In genomic region chr20:8315639-8316573, GRCh38 we compare ENCODE assay signal across 1 cellular context.
TF ChIP-seq lines count a peak whose summit lies in the region.

No MANE protein-coding gene starts in this region.

TF ChIP-seq in HepG2, 621 proteins besides CTCF, POLR2A, EP300 and RAD21 (continued from another document):
- TF ChIP-seq CREB1 (IDR thresholded peaks at IDR 0.05) (no peak), CREB1 (CRISPR knock-in tag; IDR thresholded peaks at IDR 0.05) (no peak), ZNF644 (CRISPR knock-in tag; IDR thresholded peaks at IDR 0.05; ENCODE audit: low read depth) (peak; percentile 68; the same call in 1 of the 2 replicates), ZMYM4 (CRISPR knock-in tag; IDR thresholded peaks at IDR 0.05) (peak; percentile 96), KDM5B (CRISPR knock-in tag; IDR thresholded peaks at IDR 0.05; ENCODE audit: borderline replicate concordance) (no peak), NR2F6 (IDR thresholded peaks at IDR 0.05) (peak; percentile 66), NR2F6 (CRISPR knock-in tag; IDR thresholded peaks at IDR 0.05) (peak; percentile 62; the same call in 1 of the 2 replicates), EED (CRISPR knock-in tag; IDR thresholded peaks at IDR 0.05) (no peak), FOXP1 (IDR thresholded peaks at IDR 0.05) (no peak), FOXP1 (CRISPR knock-in tag; IDR thresholded peaks at IDR 0.05) (peak; percentile 44; the same call in 1 of the 2 replicates), HNF4A (CRISPR knock-in tag; IDR thresholded peaks at IDR 0.05) (peak; percentile 67; the same call in 1 of the 2 replicates), ATF2 (CRISPR knock-in tag; IDR thresholded peaks at IDR 0.05) (no peak), GATAD2A (CRISPR knock-in tag; IDR thresholded peaks at IDR 0.05) (0 out of 2 replicates have a peak, but pooled peaks have one; percentile 18), HDAC2 (CRISPR knock-in tag; IDR thresholded peaks at IDR 0.05) (0 out of 2 replicates have a peak, but pooled peaks have one; percentile 29), GRHL1 (CRISPR knock-in tag; conservative IDR thresholded peaks at IDR 0.05) (no peak), ZNF101 (CRISPR knock-in tag; IDR thresholded peaks at IDR 0.05; ENCODE audit: borderline replicate concordance, low read depth) (no peak), ZNF775 (CRISPR knock-in tag; IDR thresholded peaks at IDR 0.05; ENCODE audit: borderline replicate concordance) (no peak), NR2C2 (CRISPR knock-in tag; IDR thresholded peaks at IDR 0.05; ENCODE audit: borderline replicate concordance) (peak; percentile 62), POGZ (CRISPR knock-in tag; IDR thresholded peaks at IDR 0.05) (peak; percentile 90), TBX2 (CRISPR knock-in tag; IDR thresholded peaks at IDR 0.05; ENCODE audit: borderline replicate concordance) (0 out of 2 replicates have a peak, but pooled peaks have one; percentile 18), HNF4G (IDR thresholded peaks at IDR 0.05; ENCODE audit: borderline replicate concordance, low read depth, low read length) (peak; percentile 41; the same call in 1 of the 2 replicates), HNF4G (CRISPR knock-in tag; IDR thresholded peaks at IDR 0.05; ENCODE audit: borderline replicate concordance, low read depth) (no peak), SALL1 (CRISPR knock-in tag; IDR thresholded peaks at IDR 0.05) (0 out of 2 replicates have a peak, but pooled peaks have one; percentile 33), TCF12 (IDR thresholded peaks at IDR 0.05) (no peak), TCF12 (CRISPR knock-in tag; IDR thresholded peaks at IDR 0.05) (no peak), DMTF1 (CRISPR knock-in tag; IDR thresholded peaks at IDR 0.05) (no peak), MNT (IDR thresholded peaks at IDR 0.05) (no peak), ZNF562 (CRISPR knock-in tag; IDR thresholded peaks at IDR 0.05; ENCODE audit: borderline replicate concordance) (no peak), ZNF441 (CRISPR knock-in tag; IDR thresholded peaks at IDR 0.05; ENCODE audit: borderline replicate concordance) (no peak), SMARCE1 (IDR thresholded peaks at IDR 0.05; ENCODE audit: borderline replicate concordance) (no peak), FOSL2 (CRISPR knock-in tag; IDR thresholded peaks at IDR 0.05) (0 out of 2 replicates have a peak, but pooled peaks have one; percentile 6), WIZ (CRISPR knock-in tag; IDR thresholded peaks at IDR 0.05) (peak; percentile 54; the same call in 1 of the 2 replicates)
- TF ChIP-seq, protein P1, sequence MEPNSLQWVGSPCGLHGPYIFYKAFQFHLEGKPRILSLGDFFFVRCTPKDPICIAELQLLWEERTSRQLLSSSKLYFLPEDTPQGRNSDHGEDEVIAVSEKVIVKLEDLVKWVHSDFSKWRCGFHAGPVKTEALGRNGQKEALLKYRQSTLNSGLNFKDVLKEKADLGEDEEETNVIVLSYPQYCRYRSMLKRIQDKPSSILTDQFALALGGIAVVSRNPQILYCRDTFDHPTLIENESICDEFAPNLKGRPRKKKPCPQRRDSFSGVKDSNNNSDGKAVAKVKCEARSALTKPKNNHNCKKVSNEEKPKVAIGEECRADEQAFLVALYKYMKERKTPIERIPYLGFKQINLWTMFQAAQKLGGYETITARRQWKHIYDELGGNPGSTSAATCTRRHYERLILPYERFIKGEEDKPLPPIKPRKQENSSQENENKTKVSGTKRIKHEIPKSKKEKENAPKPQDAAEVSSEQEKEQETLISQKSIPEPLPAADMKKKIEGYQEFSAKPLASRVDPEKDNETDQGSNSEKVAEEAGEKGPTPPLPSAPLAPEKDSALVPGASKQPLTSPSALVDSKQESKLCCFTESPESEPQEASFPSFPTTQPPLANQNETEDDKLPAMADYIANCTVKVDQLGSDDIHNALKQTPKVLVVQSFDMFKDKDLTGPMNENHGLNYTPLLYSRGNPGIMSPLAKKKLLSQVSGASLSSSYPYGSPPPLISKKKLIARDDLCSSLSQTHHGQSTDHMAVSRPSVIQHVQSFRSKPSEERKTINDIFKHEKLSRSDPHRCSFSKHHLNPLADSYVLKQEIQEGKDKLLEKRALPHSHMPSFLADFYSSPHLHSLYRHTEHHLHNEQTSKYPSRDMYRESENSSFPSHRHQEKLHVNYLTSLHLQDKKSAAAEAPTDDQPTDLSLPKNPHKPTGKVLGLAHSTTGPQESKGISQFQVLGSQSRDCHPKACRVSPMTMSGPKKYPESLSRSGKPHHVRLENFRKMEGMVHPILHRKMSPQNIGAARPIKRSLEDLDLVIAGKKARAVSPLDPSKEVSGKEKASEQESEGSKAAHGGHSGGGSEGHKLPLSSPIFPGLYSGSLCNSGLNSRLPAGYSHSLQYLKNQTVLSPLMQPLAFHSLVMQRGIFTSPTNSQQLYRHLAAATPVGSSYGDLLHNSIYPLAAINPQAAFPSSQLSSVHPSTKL (CRISPR knock-in tag; IDR thresholded peaks at IDR 0.05): 0 out of 2 replicates have a peak, but pooled peaks have one; percentile 36
- TF ChIP-seq, protein P2, sequence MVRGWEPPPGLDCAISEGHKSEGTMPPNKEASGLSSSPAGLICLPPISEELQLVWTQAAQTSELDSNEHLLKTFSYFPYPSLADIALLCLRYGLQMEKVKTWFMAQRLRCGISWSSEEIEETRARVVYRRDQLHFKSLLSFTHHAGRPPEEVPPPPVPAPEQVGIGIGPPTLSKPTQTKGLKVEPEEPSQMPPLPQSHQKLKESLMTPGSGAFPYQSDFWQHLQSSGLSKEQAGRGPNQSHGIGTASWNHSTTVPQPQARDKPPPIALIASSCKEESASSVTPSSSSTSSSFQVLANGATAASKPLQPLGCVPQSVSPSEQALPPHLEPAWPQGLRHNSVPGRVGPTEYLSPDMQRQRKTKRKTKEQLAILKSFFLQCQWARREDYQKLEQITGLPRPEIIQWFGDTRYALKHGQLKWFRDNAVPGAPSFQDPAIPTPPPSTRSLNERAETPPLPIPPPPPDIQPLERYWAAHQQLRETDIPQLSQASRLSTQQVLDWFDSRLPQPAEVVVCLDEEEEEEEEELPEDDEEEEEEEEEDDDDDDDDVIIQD (CRISPR knock-in tag; IDR thresholded peaks at IDR 0.05; ENCODE audit: low read depth): peak; percentile 94; the same call in 1 of the 2 replicates
- TF ChIP-seq, protein P3, sequence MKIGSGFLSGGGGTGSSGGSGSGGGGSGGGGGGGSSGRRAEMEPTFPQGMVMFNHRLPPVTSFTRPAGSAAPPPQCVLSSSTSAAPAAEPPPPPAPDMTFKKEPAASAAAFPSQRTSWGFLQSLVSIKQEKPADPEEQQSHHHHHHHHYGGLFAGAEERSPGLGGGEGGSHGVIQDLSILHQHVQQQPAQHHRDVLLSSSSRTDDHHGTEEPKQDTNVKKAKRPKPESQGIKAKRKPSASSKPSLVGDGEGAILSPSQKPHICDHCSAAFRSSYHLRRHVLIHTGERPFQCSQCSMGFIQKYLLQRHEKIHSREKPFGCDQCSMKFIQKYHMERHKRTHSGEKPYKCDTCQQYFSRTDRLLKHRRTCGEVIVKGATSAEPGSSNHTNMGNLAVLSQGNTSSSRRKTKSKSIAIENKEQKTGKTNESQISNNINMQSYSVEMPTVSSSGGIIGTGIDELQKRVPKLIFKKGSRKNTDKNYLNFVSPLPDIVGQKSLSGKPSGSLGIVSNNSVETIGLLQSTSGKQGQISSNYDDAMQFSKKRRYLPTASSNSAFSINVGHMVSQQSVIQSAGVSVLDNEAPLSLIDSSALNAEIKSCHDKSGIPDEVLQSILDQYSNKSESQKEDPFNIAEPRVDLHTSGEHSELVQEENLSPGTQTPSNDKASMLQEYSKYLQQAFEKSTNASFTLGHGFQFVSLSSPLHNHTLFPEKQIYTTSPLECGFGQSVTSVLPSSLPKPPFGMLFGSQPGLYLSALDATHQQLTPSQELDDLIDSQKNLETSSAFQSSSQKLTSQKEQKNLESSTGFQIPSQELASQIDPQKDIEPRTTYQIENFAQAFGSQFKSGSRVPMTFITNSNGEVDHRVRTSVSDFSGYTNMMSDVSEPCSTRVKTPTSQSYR (CRISPR knock-in tag; IDR thresholded peaks at IDR 0.05; ENCODE audit: borderline replicate concordance): no peak
